Comparison of ENCODE assay signal across 8 cellular contexts in the genomic region with DNA sequence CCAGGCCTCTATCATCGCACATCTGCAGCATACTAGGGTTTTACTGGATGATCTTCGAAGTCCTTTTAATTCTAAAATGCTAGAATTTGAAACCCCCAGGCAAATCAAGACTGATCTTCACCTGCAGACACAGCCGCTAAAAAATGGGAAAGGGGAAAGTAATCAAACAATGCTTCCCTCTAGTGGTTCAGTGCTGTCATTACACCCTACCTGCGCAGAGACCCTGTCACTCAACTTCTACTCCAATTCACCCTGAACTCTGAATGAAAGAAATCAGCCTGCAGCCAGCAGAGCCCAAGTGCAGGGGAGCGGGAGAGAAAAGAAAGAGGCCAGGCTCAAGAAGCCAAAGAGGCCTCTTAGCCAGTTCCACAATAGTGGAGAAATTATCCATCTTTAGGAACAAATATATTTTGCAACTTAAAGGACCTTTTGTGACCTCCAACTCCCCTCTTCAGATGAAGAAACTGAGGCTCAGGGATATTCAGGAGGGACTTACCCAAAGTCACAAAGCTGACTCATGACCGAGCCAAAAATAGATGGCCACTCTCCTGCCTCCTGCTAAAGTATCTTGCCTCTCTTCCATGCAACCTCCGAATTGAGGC. TPM values are rescaled to one million over a fixed set of nuclear protein-coding genes. Genes with fewer than 3 reads are reported as not detected.
DNase-seq lines count a peak whose midpoint lies in the region; ATAC-seq and TF ChIP-seq lines count a peak whose summit lies in the region.

No MANE protein-coding gene starts in this region.

- H3K4me3 ChIP-seq in PC-3 (ENCODE audit: low read length) (no peak overlapping the region), hepatocyte (no peak overlapping the region)

- POLR2A ChIA-PET in PC-3 (lab: Charles Lee; ENCODE audit: unreplicated experiment): no interaction called here

- H3K9me3 ChIP-seq in PC-3 (ENCODE audit: low read length): no peaks in the 10 kb centered on the region
- no peaks in the 10 kb centered on the region for H3K9me3 ChIP-seq in hepatocyte (ENCODE audit: low read depth)

- H3K27ac ChIP-seq in PC-3 (ENCODE audit: low read length) (no peak overlapping the region), hepatocyte (no peak overlapping the region)

- no peak overlapping the region for H3K27ac Mint-ChIP-seq in activated naive CD8-positive, alpha-beta T cell treated with anti-CD3 and anti-CD28 coated beads, Interleukin-2, amount 50 U/mL, for 24 hours

- peaks cover 7% of the 10 kb centered on the region for H3K9me3 Mint-ChIP-seq in activated naive CD8-positive, alpha-beta T cell treated with anti-CD3 and anti-CD28 coated beads, Interleukin-2, amount 50 U/mL, for 24 hours

- H3K27me3 ChIP-seq in PC-3 (ENCODE audit: low read length) (no peaks in the 10 kb centered on the region), hepatocyte (no peaks in the 10 kb centered on the region)

- no TSS peak for BruUV-seq in PC-3 (replicated peaks; lab: Mats Ljungman, UMichigan)

- intact Hi-C loops in PC-3 (cut with micrococcal nuclease): loop anchor here (1.0 to 10.0 kb wide), 4 partner anchors 220 to 405 kb away; no protein-coding TSS in a partner anchor

- CTCF ChIA-PET in PC-3 (lab: Charles Lee): no interaction called here

- DNase-seq in DMS153 treated with DMSO at 0.1 percent for 48 hours (lab: John Stamatoyannopoulos, UW; ENCODE audit: unreplicated experiment) (peak; percentile 45), PC-3 (peak; percentile 61), hepatocyte (ENCODE audit: low spot score) (peak; percentile 61), pons (ENCODE audit: low spot score) (no peak)
- peak; percentile 10 for DNase-seq in activated naive CD8-positive, alpha-beta T cell treated with anti-CD3 and anti-CD28 coated beads, Interleukin-2, amount 50 U/mL, for 24 hours
- peak; percentile 9 to 21 for DNase-seq in stimulated activated CD4-positive, alpha-beta T cell treated with anti-CD3 and anti-CD28 coated beads, Interleukin-2, amount 100 ng/mL, for 24 hours

- H3K4me1 ChIP-seq in PC-3 (ENCODE audit: insufficient read depth, low read length) (peaks cover 3% of the 10 kb centered on the region; the same call in 1 of the 2 replicates), hepatocyte (ENCODE audit: insufficient read depth) (no peaks in the 10 kb centered on the region)

- H3K4me1 Mint-ChIP-seq in activated naive CD8-positive, alpha-beta T cell treated with anti-CD3 and anti-CD28 coated beads, Interleukin-2, amount 50 U/mL, for 24 hours: no peaks in the 10 kb centered on the region

- no peak overlapping the region for H3K9ac ChIP-seq in PC-3 (ENCODE audit: low read length)

- H3K4me2 ChIP-seq in PC-3 (ENCODE audit: low read length) (no peak overlapping the region), hepatocyte (no peak overlapping the region)

- 0 out of 2 replicates have a peak, but pooled peaks cover 2% of the 10 kb centered on the region for H4K20me1 ChIP-seq in PC-3 (ENCODE audit: low read length)
- H4K20me1 ChIP-seq in hepatocyte (ENCODE audit: insufficient read depth, poor library complexity, severe bottlenecking): no peaks in the 10 kb centered on the region

- H2AFZ ChIP-seq in PC-3 (ENCODE audit: low read length): no peak overlapping the region
- H2AFZ ChIP-seq in hepatocyte: no peak overlapping the region

- H3K79me2 ChIP-seq in PC-3 (ENCODE audit: low read length): no peaks in the 10 kb centered on the region
- no peaks in the 10 kb centered on the region for H3K79me2 ChIP-seq in hepatocyte

- TF ChIP-seq CTCF in PC-3 (conservative IDR thresholded peaks at IDR 0.05; ENCODE audit: low read depth, low read length) (peak; percentile 84), hepatocyte (IDR thresholded peaks at IDR 0.05; ENCODE audit: poor library complexity) (peak; percentile 93)

- no peaks in the 10 kb centered on the region for H3F3A ChIP-seq in PC-3 (ENCODE audit: low read length, unreplicated experiment)

- H3K27me3 Mint-ChIP-seq in activated naive CD8-positive, alpha-beta T cell treated with anti-CD3 and anti-CD28 coated beads, Interleukin-2, amount 50 U/mL, for 24 hours: no peaks in the 10 kb centered on the region

- no peak overlapping the region for H3K4me3 Mint-ChIP-seq in activated naive CD8-positive, alpha-beta T cell treated with anti-CD3 and anti-CD28 coated beads, Interleukin-2, amount 50 U/mL, for 24 hours

- ATAC-seq in HG03196 (IDR thresholded peaks at IDR 0.05; ENCODE audit: unreplicated experiment) (peak; percentile 47), PC-3 (peak; percentile 39), HG02763 (IDR thresholded peaks at IDR 0.05; ENCODE audit: unreplicated experiment) (no peak)
- no peak for ATAC-seq in activated naive CD8-positive, alpha-beta T cell treated with anti-CD3 and anti-CD28 coated beads, Interleukin-2, amount 50 U/mL, for 24 hours

- H3K36me3 ChIP-seq in PC-3 (ENCODE audit: low read depth, low read length): no peaks in the 10 kb centered on the region
- H3K36me3 ChIP-seq in hepatocyte (replicated peaks; ENCODE audit: insufficient read depth, low read depth): no peaks in the 10 kb centered on the region

- peaks cover 18% of the 10 kb centered on the region for H3K36me3 Mint-ChIP-seq in activated naive CD8-positive, alpha-beta T cell treated with anti-CD3 and anti-CD28 coated beads, Interleukin-2, amount 50 U/mL, for 24 hours (ENCODE audit: low read depth)

- WGBS in hepatocyte (ENCODE audit: low lambda C conversion rate, missing lambda C conversion rate): 39% methylated on average over 7 of the region's 7 CpGs

- no peaks in the 10 kb centered on the region for H3K9me2 ChIP-seq in PC-3 (replicated peaks; ENCODE audit: low read length)
- no peaks in the 10 kb centered on the region for H3K9me2 ChIP-seq in hepatocyte (replicated peaks; ENCODE audit: insufficient read depth)

RNA-seq across cellular contexts. Expression of a gene that starts 33.0 kb away (rescaled TPM):
- 13.7 and 14.0 TPM in 2 replicates for total RNA-seq in PC-3 (2014; rRNA removed)
- total RNA-seq in hepatocyte: 24.8 and 28.7 TPM in 2 replicates
- polyA plus RNA-seq in hepatocyte: 21.7 and 26.0 TPM in 2 replicates

Comparison
In these comparisons a context has a peak if more than half of its experiments do, and no peak if none do; other contexts are left out.
1. ATAC-seq: peak in HG03196 (single experiment) and PC-3 (single experiment); none in activated naive CD8-positive, alpha-beta T cell treated with anti-CD3 and anti-CD28 coated beads, Interleukin-2, amount 50 U/mL, for 24 hours (single experiment) and HG02763 (single experiment).